37 cellular contexts compared by ENCODE assay signal in genomic region chr2:129744141-129744540, GRCh38.
"Had no signal": no experiment of that assay in that cellular context is flagged by ENCODE, and none has a peak within 500 bp of the region (broad histone marks: within the 10 kb centered on the region; RNA-seq: fewer than 3 reads in every experiment).

No MANE protein-coding gene starts in this region.

- H3K4me1 Mint-ChIP-seq: activated B cell treated with CpG ODN at 0.5 μM for 24 hours; activated CD8-positive, alpha-beta memory T cell treated with anti-CD3 and anti-CD28 coated beads, Interleukin-2, amount 10 ng/mL, durations not matched to agents 7 days and 5 days; activated naive CD4-positive, alpha-beta T cell treated with anti-CD3 and anti-CD28 coated beads, Interleukin-2, amount 50 U/mL, for 24 hours; activated naive CD8-positive, alpha-beta T cell treated with anti-CD3 and anti-CD28 coated beads, Interleukin-2, amount 50 U/mL, for 24 hours; central memory CD8-positive, alpha-beta T cell; T-helper 17 cell had no signal

- DNase-seq: activated B cell treated with CpG ODN at 0.5 μM for 24 hours; activated CD4-positive, alpha-beta T cell treated with anti-CD3 and anti-CD28 coated beads for 48 hours; activated CD4-positive, alpha-beta T cell treated with anti-CD3 and anti-CD28 coated beads, Interleukin-2, amount 50 U/mL, for 1 hour; activated CD4-positive, alpha-beta T cell treated with anti-CD3 and anti-CD28 coated beads, Interleukin-2, amount 50 U/mL, for 48 hours; activated CD8-positive, alpha-beta memory T cell treated with anti-CD3 and anti-CD28 coated beads, Interleukin-2, amount 10 ng/mL, durations not matched to agents 7 days and 5 days; activated CD8-positive, alpha-beta memory T cell treated with anti-CD3 and anti-CD28 coated beads, Interleukin-2, amount 50 U/mL, for 4 hours; activated CD8-positive, alpha-beta T cell treated with anti-CD3 and anti-CD28 coated beads, Interleukin-2, amount 10 ng/mL, durations not matched to agents 7 days and 5 days; activated effector memory CD4-positive, alpha-beta T cell treated with anti-CD3 and anti-CD28 coated beads, Interleukin-2, amount 50 U/mL, for 16 hours; activated naive CD4-positive, alpha-beta T cell treated with anti-CD3 and anti-CD28 coated beads for 36 hours; activated naive CD8-positive, alpha-beta T cell treated with anti-CD3 and anti-CD28 coated beads for 36 hours; activated naive CD8-positive, alpha-beta T cell treated with anti-CD3 and anti-CD28 coated beads, Interleukin-2, amount 50 U/mL, for 24 hours; activated T-cell treated with anti-CD3 and anti-CD28 coated beads, Interleukin-2, amount 50 U/mL, for 1 hour; activated T-cell treated with anti-CD3 and anti-CD28 coated beads, Interleukin-2, amount 50 U/mL, for 48 hours; adrenal gland; amygdala; aorta; dorsolateral prefrontal cortex; effector memory CD4-positive, alpha-beta T cell; foreskin fibroblast; T-helper 1 cell; T-helper 17 cell; T1000 had no signal

- H3K9me3 ChIP-seq: adrenal gland, breast epithelium had no signal

- H3K36me3 ChIP-seq: adrenal gland, breast epithelium, cardiac muscle cell, WERI-Rb-1 had no signal

- H3K4me3 ChIP-seq: adrenal gland, breast epithelium, cardiac muscle cell, coronary artery, dorsolateral prefrontal cortex had no signal

- H3K9me3 Mint-ChIP-seq: activated B cell treated with CpG ODN at 0.5 μM for 24 hours; activated naive CD4-positive, alpha-beta T cell treated with anti-CD3 and anti-CD28 coated beads for 36 hours; activated naive CD4-positive, alpha-beta T cell treated with anti-CD3 and anti-CD28 coated beads, Interleukin-2, amount 50 U/mL, for 24 hours; activated naive CD8-positive, alpha-beta T cell treated with anti-CD3 and anti-CD28 coated beads for 36 hours; activated naive CD8-positive, alpha-beta T cell treated with anti-CD3 and anti-CD28 coated beads, Interleukin-2, amount 50 U/mL, for 24 hours; activated T-helper 1 cell treated with anti-CD3 and anti-CD28 coated beads, Interleukin-12 subunit alpha, Interleukin-12 subunit beta, Interleukin-2, Interleukin-4 antibody, amounts not matched to agents 30 ng/mL and 10 ng/mL and 1 ng/mL, durations not matched to agents 14 hours and 24 hours and 36 hours; activated T-helper 2 cell treated with anti-CD3 and anti-CD28 coated beads, Interferon-gamma antibody, Interleukin-2, Interleukin-4, amounts not matched to agents 10 μg/mL and 5 μg/mL and 100 μg/mL, durations not matched to agents 14 hours and 24 hours and 36 hours; T-helper 2 cell treated with Interferon-gamma antibody and Interleukin-4, amounts not matched to agents 5 μg/mL and 100 μg/mL, for 36 hours had no signal

- ATAC-seq: activated CD4-positive, CD25-positive, alpha-beta regulatory T cell treated with anti-CD3 and anti-CD28 coated beads, Interleukin-2, amount 50 U/mL, for 24 hours; activated CD8-positive, alpha-beta memory T cell treated with anti-CD3 and anti-CD28 coated beads, Interleukin-2, amount 10 ng/mL, durations not matched to agents 7 days and 5 days; activated CD8-positive, alpha-beta T cell treated with anti-CD3 and anti-CD28 coated beads, Interleukin-2, amount 10 ng/mL, durations not matched to agents 7 days and 5 days; activated naive CD8-positive, alpha-beta T cell treated with anti-CD3 and anti-CD28 coated beads, Interleukin-2, amount 50 U/mL, for 24 hours; esophagus mucosa; T-helper 17 cell had no signal

- H3K4me3 Mint-ChIP-seq: activated B cell treated with CpG ODN at 0.5 μM for 24 hours; activated CD8-positive, alpha-beta memory T cell treated with anti-CD3 and anti-CD28 coated beads, Interleukin-2, amount 10 ng/mL, durations not matched to agents 7 days and 5 days; activated CD8-positive, alpha-beta T cell treated with anti-CD3 and anti-CD28 coated beads, Interleukin-2, amount 10 ng/mL, durations not matched to agents 7 days and 5 days; activated naive CD4-positive, alpha-beta T cell treated with anti-CD3 and anti-CD28 coated beads for 36 hours; activated naive CD4-positive, alpha-beta T cell treated with anti-CD3 and anti-CD28 coated beads, Interleukin-2, amount 50 U/mL, for 24 hours; activated naive CD8-positive, alpha-beta T cell treated with anti-CD3 and anti-CD28 coated beads for 36 hours; activated naive CD8-positive, alpha-beta T cell treated with anti-CD3 and anti-CD28 coated beads, Interleukin-2, amount 50 U/mL, for 24 hours; activated T-helper 1 cell treated with anti-CD3 and anti-CD28 coated beads, Interleukin-12 subunit alpha, Interleukin-12 subunit beta, Interleukin-2, Interleukin-4 antibody, amounts not matched to agents 30 ng/mL and 10 ng/mL and 1 ng/mL, durations not matched to agents 14 hours and 24 hours and 36 hours; brain; central memory CD8-positive, alpha-beta T cell; dendritic cell treated with granulocyte-macrophage colony-stimulating factor and Interleukin-4, amounts not matched to agents 40 ng/mL and 50 ng/mL, for 4 days; endodermal cell; T-helper 17 cell; T-helper 2 cell treated with Interferon-gamma antibody and Interleukin-4, amounts not matched to agents 5 μg/mL and 100 μg/mL, for 36 hours had no signal

- H3K27ac Mint-ChIP-seq: activated B cell treated with CpG ODN at 0.5 μM for 24 hours; activated CD8-positive, alpha-beta memory T cell treated with anti-CD3 and anti-CD28 coated beads, Interleukin-2, amount 10 ng/mL, durations not matched to agents 7 days and 5 days; activated CD8-positive, alpha-beta T cell treated with anti-CD3 and anti-CD28 coated beads, Interleukin-2, amount 10 ng/mL, durations not matched to agents 7 days and 5 days; activated naive CD4-positive, alpha-beta T cell treated with anti-CD3 and anti-CD28 coated beads for 36 hours; activated naive CD4-positive, alpha-beta T cell treated with anti-CD3 and anti-CD28 coated beads, Interleukin-2, amount 50 U/mL, for 24 hours; activated naive CD8-positive, alpha-beta T cell treated with anti-CD3 and anti-CD28 coated beads for 36 hours; activated naive CD8-positive, alpha-beta T cell treated with anti-CD3 and anti-CD28 coated beads, Interleukin-2, amount 50 U/mL, for 24 hours; activated T-helper 1 cell treated with anti-CD3 and anti-CD28 coated beads, Interleukin-12 subunit alpha, Interleukin-12 subunit beta, Interleukin-2, Interleukin-4 antibody, amounts not matched to agents 30 ng/mL and 10 ng/mL and 1 ng/mL, durations not matched to agents 14 hours and 24 hours and 36 hours; activated T-helper 2 cell treated with anti-CD3 and anti-CD28 coated beads, Interferon-gamma antibody, Interleukin-2, Interleukin-4, amounts not matched to agents 10 μg/mL and 5 μg/mL and 100 μg/mL, durations not matched to agents 14 hours and 24 hours and 36 hours; dendritic cell treated with granulocyte-macrophage colony-stimulating factor and Interleukin-4, amounts not matched to agents 40 ng/mL and 50 ng/mL, for 4 days; endodermal cell; T-helper 17 cell; T-helper 2 cell treated with Interferon-gamma antibody and Interleukin-4, amounts not matched to agents 5 μg/mL and 100 μg/mL, for 36 hours had no signal

- H3K27me3 Mint-ChIP-seq: activated CD8-positive, alpha-beta memory T cell treated with anti-CD3 and anti-CD28 coated beads, Interleukin-2, amount 10 ng/mL, durations not matched to agents 7 days and 5 days had no signal

- H3K27me3 ChIP-seq: adrenal gland, breast epithelium, cardiac muscle cell had no signal

- H3K4me1 ChIP-seq: adrenal gland, breast epithelium had no signal

- H3K27ac ChIP-seq: adrenal gland, breast epithelium, cardiac muscle cell, coronary artery, dorsolateral prefrontal cortex, WERI-Rb-1 had no signal

- FAIRE-seq: frontal cortex had no signal

- H3K36me3 Mint-ChIP-seq: activated CD8-positive, alpha-beta memory T cell treated with anti-CD3 and anti-CD28 coated beads, Interleukin-2, amount 10 ng/mL, durations not matched to agents 7 days and 5 days; activated naive CD4-positive, alpha-beta T cell treated with anti-CD3 and anti-CD28 coated beads, Interleukin-2, amount 50 U/mL, for 24 hours; activated naive CD8-positive, alpha-beta T cell treated with anti-CD3 and anti-CD28 coated beads for 36 hours; brain had no signal
